ENCODE assay signal across 15 cellular contexts in the genomic region with DNA sequence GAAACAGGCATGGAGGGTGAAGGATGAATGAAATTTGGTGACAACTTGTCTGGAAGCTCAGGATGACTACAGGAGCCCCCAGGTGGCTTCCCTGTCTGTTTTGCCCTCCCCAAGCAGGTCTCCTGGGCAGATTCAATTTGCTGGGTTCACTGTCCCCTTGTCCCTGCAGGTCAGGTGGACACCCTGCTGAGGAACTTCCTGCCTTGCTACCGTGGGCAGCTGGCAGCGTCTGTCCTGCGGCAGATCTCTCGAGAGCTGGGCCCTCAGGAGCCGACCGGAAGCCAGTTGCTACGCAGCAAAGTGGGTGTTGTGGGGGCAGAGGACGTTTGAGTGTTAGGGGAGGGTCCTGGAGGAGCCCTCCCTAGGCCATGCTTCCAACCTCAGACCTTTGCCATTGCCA. TPM values are rescaled to one million over a fixed set of nuclear protein-coding genes. Genes with fewer than 3 reads are reported as not detected.
DNase-seq lines count a peak whose midpoint lies in the region; ATAC-seq, FAIRE-seq and TF ChIP-seq lines count a peak whose summit lies in the region.
"Had no signal": no experiment of that assay in that cellular context is flagged by ENCODE, and none has a peak within 500 bp of the region (broad histone marks: within the 10 kb centered on the region; RNA-seq: fewer than 3 reads in every experiment).

No MANE protein-coding gene starts in this region.

- intact Hi-C loops in HepG2 (cut with micrococcal nuclease; ENCODE audit: unreplicated experiment) (no loop called here), right lobe of liver (cut with DNase I) (no loop called here), sciatic nerve (cut with DNase I) (no loop called here)

- TF ChIP-seq POLR2A in HepG2 (IDR thresholded peaks at IDR 0.05; ENCODE audit: insufficient read depth in 1 of 2, low read depth in 2 of 2, low read length in 2 of 2) = peak in 1 of 2 experiments; percentile 30; a peak in 1 of 4 replicates
- no peak for TF ChIP-seq POLR2A in right lobe of liver (IDR thresholded peaks at IDR 0.05)
- TF ChIP-seq POLR2A in tibial nerve (IDR thresholded peaks at IDR 0.05) = no peak

- no peaks in the 10 kb centered on the region for H3K9me3 Mint-ChIP-seq in central memory CD8-positive, alpha-beta T cell
- H3K9me3 Mint-ChIP-seq: immature natural killer cell had no signal

- peak overlapping the region; percentile 77 for H3K4me2 ChIP-seq in HepG2 (ENCODE audit: low read depth, low read length)

- TF ChIP-seq CTCF in HepG2 (CRISPR knock-in tag; IDR thresholded peaks at IDR 0.05) (no peak), right lobe of liver (IDR thresholded peaks at IDR 0.05) (no peak), tibial nerve (IDR thresholded peaks at IDR 0.05) (no peak)

- H3K4me3 Mint-ChIP-seq in central memory CD8-positive, alpha-beta T cell = no peak overlapping the region
- H3K4me3 Mint-ChIP-seq: activated CD4-positive, alpha-beta memory T cell treated with anti-CD3 and anti-CD28 coated beads for 36 hours; T-helper 2 cell treated with Interferon-gamma antibody and Interleukin-4, amounts not matched to agents 5 μg/mL and 100 μg/mL, for 36 hours had no signal

- H3K9ac ChIP-seq in HepG2 (ENCODE audit: insufficient read depth, low read depth, low read length) = no peak overlapping the region

- TF ChIP-seq RAD21 in HepG2 (CRISPR knock-in tag; IDR thresholded peaks at IDR 0.05) = no peak

- H3K27ac Mint-ChIP-seq in central memory CD8-positive, alpha-beta T cell (ENCODE audit: low read depth) = peak overlapping the region; percentile 57
- H3K27ac Mint-ChIP-seq: activated CD4-positive, alpha-beta memory T cell treated with anti-CD3 and anti-CD28 coated beads for 36 hours; progenitor cell of endocrine pancreas; T-helper 2 cell treated with Interferon-gamma antibody and Interleukin-4, amounts not matched to agents 5 μg/mL and 100 μg/mL, for 36 hours had no signal

- WGBS in HepG2 (ENCODE audit: low lambda C conversion rate) = 3% methylated on average over 5 of the region's 8 CpGs
- 7% methylated on average over 3 of the region's 8 CpGs for WGBS in right lobe of liver (ENCODE audit: insufficient coverage, low coverage, low lambda C conversion rate, missing lambda C conversion rate)
- 12 to 24% methylated on average over 5 to 8 of the region's 8 CpGs for WGBS in tibial nerve, 2 donors

- H3K4me3 ChIP-seq in HepG2 (replicated peaks in 1 of 3; ENCODE audit: insufficient read depth in 1 of 3, low read depth in 2 of 3, low read length in 3 of 3) (peak overlapping the region in 2 of 3 experiments; percentile 10 to 58; a peak in 2 of 6 replicates), right lobe of liver (no peak overlapping the region), tibial nerve (no peak overlapping the region)

- peaks cover 2% of the 10 kb centered on the region for H3K36me3 Mint-ChIP-seq in central memory CD8-positive, alpha-beta T cell (ENCODE audit: insufficient read depth)
- H3K36me3 Mint-ChIP-seq: immature natural killer cell had no signal

- in situ Hi-C loops in HepG2 (cut with HindIII; ENCODE audit: extremely low pct_ligation_motif_present, low pct_unique_long_range_greater_than_20kb) = no loop called here

- H3K9me3 ChIP-seq in HepG2 (ENCODE audit: low read length) (no peaks in the 10 kb centered on the region), right lobe of liver (no peaks in the 10 kb centered on the region), tibial nerve (peaks cover 0 to 10% (median 0%) of the 10 kb centered on the region in 4 donors)

- ATAC-seq in HepG2 = peak; percentile 75
- ATAC-seq in right lobe of liver = no peak
- no peak for ATAC-seq in central memory CD8-positive, alpha-beta T cell (replicated peaks; ENCODE audit: extremely low read depth, poor library complexity, severe bottlenecking)
- no peak for ATAC-seq in sciatic nerve

- H3K36me3 ChIP-seq in HepG2 (replicated peaks in 1 of 2; ENCODE audit: control insufficient read depth in 1 of 2, insufficient read depth in 2 of 2, low read length in 2 of 2) (no peaks in the 10 kb centered on the region), right lobe of liver (no peaks in the 10 kb centered on the region), tibial nerve (no peaks in the 10 kb centered on the region)

- TF ChIP-seq EP300 in HepG2 (IDR thresholded peaks at IDR 0.05; ENCODE audit: low read depth in 2 of 2, low read length in 2 of 2) (no peak), HepG2 (CRISPR knock-in tag; IDR thresholded peaks at IDR 0.05; ENCODE audit: borderline replicate concordance) (no peak), tibial nerve (IDR thresholded peaks at IDR 0.05) (no peak)

- H3K4me1 Mint-ChIP-seq in central memory CD8-positive, alpha-beta T cell = no peaks in the 10 kb centered on the region

- H3K79me2 ChIP-seq in HepG2 (ENCODE audit: insufficient read depth, low read length) = no peaks in the 10 kb centered on the region

- H3K27ac ChIP-seq in HepG2 (ENCODE audit: extremely low read length, insufficient read depth, low read length) (no peak overlapping the region), right lobe of liver (no peak overlapping the region), tibial nerve (no peak overlapping the region)

- no TSS peak for BruUV-seq in HepG2 (replicated peaks; lab: Mats Ljungman, UMichigan)

- no peaks in the 10 kb centered on the region for H3K27me3 Mint-ChIP-seq in central memory CD8-positive, alpha-beta T cell
- H3K27me3 Mint-ChIP-seq: activated CD4-positive, alpha-beta memory T cell treated with anti-CD3 and anti-CD28 coated beads for 36 hours; progenitor cell of endocrine pancreas had no signal

- CTCF ChIA-PET in HepG2 (lab: Yijun Ruan, JAX; ENCODE audit: low intra/inter-chr PET ratio, low total read pairs) = no interaction called here

- FAIRE-seq in HepG2 (lab: Jason Lieb, UNC) = no peak
- FAIRE-seq: G401.6 had no signal

- POLR2A ChIA-PET in HepG2 (lab: Yijun Ruan, JAX) = interaction anchor here (0.7 to 2.4 kb wide), 5 partner anchors 12 to 22 kb away, joined by 3 to 13 read pairs (median 4); a partner anchor contains a TSS

- DNase-seq in HepG2 (ENCODE audit: low spot score) = peak; percentile 39
- DNase-seq in right lobe of liver = no peak
- peak; percentile 57 for DNase-seq in NCI-H345 (lab: John Stamatoyannopoulos, UW)
- no peak for DNase-seq in central memory CD8-positive, alpha-beta T cell (ENCODE audit: low spot score in 2 of 2)
- DNase-seq in putamen (ENCODE audit: low spot score) = no peak
- DNase-seq in sciatic nerve (ENCODE audit: low spot score) = no peak
- DNase-seq in NAMALWA (ENCODE audit: low spot score) = no peak
- DNase-seq in tibial nerve (ENCODE audit: low spot score in 2 of 2) = no peak
- DNase-seq: activated CD4-positive, alpha-beta memory T cell treated with anti-CD3 and anti-CD28 coated beads for 36 hours; activated effector memory CD4-positive, alpha-beta T cell treated with anti-CD3 and anti-CD28 coated beads, Interleukin-2, amount 50 U/mL, for 16 hours; effector CD4-positive, alpha-beta T cell; immature natural killer cell had no signal

- no peaks in the 10 kb centered on the region for H4K20me1 ChIP-seq in HepG2 (ENCODE audit: insufficient read depth, low read length)

- peak overlapping the region; percentile 76 for H2AFZ ChIP-seq in HepG2 (ENCODE audit: low read length)

- peaks cover 0 to 18% of the 10 kb centered on the region in 2 experiments; a peak in 2 of 5 replicates for H3K27me3 ChIP-seq in HepG2 (ENCODE audit: control insufficient read depth in 1 of 2, insufficient read depth in 2 of 2, low read length in 2 of 2)
- H3K27me3 ChIP-seq in right lobe of liver = no peaks in the 10 kb centered on the region
- H3K27me3 ChIP-seq in tibial nerve = peaks cover 0 to 13% of the 10 kb centered on the region in 2 donors

- peaks cover 22% of the 10 kb centered on the region for H3K4me1 ChIP-seq in HepG2 (ENCODE audit: insufficient read depth, low read length)
- H3K4me1 ChIP-seq in right lobe of liver = no peaks in the 10 kb centered on the region
- H3K4me1 ChIP-seq in tibial nerve = no peaks in the 10 kb centered on the region

RNA-seq across cellular contexts. Expression of a gene that starts 19.1 kb away (rescaled TPM):
- total RNA-seq in HepG2 (2016; rRNA removed; fragmentation: Illumina TruSeq; extraction: Trizol) (33.8 and 36.7 TPM in 2 replicates), right lobe of liver (10 to 100 TPM; 31.7 to 60.0 (median 38.8) TPM), sciatic nerve (47.3 TPM), tibial nerve (10 to 100 TPM; 82.2 to 96.7 (median 92.2) TPM)
- total RNA-seq in HepG2 (2016; cell fraction: cytosol; rRNA removed; fragmentation: Illumina TruSeq; extraction: Trizol; ENCODE audit: low read depth) = 28.7 and 30.6 TPM in 2 replicates
- total RNA-seq in HepG2 (2016; cell fraction: insoluble cytoplasmic fraction; rRNA removed; fragmentation: Illumina TruSeq; extraction: Trizol) = 31.6 and 33.6 TPM in 2 replicates
- total RNA-seq in HepG2 (2016; cell fraction: membrane; rRNA removed; fragmentation: Illumina TruSeq; extraction: Trizol) = 36.0 and 41.5 TPM in 2 replicates
- 18.4 and 23.5 TPM in 2 replicates for total RNA-seq in HepG2 (2016; cell fraction: nucleus; rRNA removed; fragmentation: Illumina TruSeq; extraction: Trizol)
- polyA plus RNA-seq in HepG2 (2011; rRNA removed) = 43.8 and 49.1 TPM in 2 replicates
- polyA plus RNA-seq in HepG2 (2011; cell fraction: cytosol; rRNA removed) = 33.3 and 59.8 TPM in 2 replicates
- 74.2 and 74.7 TPM in 2 replicates for polyA plus RNA-seq in HepG2 (2011; cell fraction: nucleus; rRNA removed)
- 26.9 and 37.3 TPM in 2 replicates for polyA plus RNA-seq in HepG2 (2012)
- polyA plus RNA-seq in HepG2 (2016; cell fraction: cytosol; fragmentation: Illumina TruSeq; extraction: Trizol; ENCODE audit: low read depth) = 48.8 and 52.7 TPM in 2 replicates
- polyA plus RNA-seq in HepG2 (2016; cell fraction: insoluble cytoplasmic fraction; fragmentation: Illumina TruSeq; extraction: Trizol; ENCODE audit: low read depth) = 50.4 and 56.4 TPM in 2 replicates
- polyA plus RNA-seq in HepG2 (2016; cell fraction: membrane; fragmentation: Illumina TruSeq; extraction: Trizol; ENCODE audit: low read depth) = 55.3 and 57.7 TPM in 2 replicates
- polyA plus RNA-seq in HepG2 (2016; cell fraction: nucleus; fragmentation: Illumina TruSeq; extraction: Trizol; ENCODE audit: insufficient read depth, low read depth) = 47.8 and 49.3 TPM in 2 replicates
- polyA minus RNA-seq in HepG2 (2011; rRNA and poly(A)+ RNA removed; ENCODE audit: low replicate concordance) = 83.1 and 129 TPM in 2 replicates
- 36.2 and 38.6 TPM in 2 replicates for polyA minus RNA-seq in HepG2 (2011; cell fraction: cytosol; rRNA and poly(A)+ RNA removed)
- 19.7 and 23.1 TPM in 2 replicates for polyA minus RNA-seq in HepG2 (2011; cell fraction: nucleus; rRNA and poly(A)+ RNA removed)

RNA-seq across cellular contexts. Expression of a gene that starts 24.9 kb away (rescaled TPM):
- total RNA-seq in HepG2 (2016; rRNA removed; fragmentation: Illumina TruSeq; extraction: Trizol) = 33.3 and 58.0 TPM in 2 replicates
- total RNA-seq in HepG2 (2016; cell fraction: cytosol; rRNA removed; fragmentation: Illumina TruSeq; extraction: Trizol; ENCODE audit: low read depth) = 9.3 and 10.3 TPM in 2 replicates
- 33.6 and 57.7 TPM in 2 replicates for total RNA-seq in HepG2 (2016; cell fraction: insoluble cytoplasmic fraction; rRNA removed; fragmentation: Illumina TruSeq; extraction: Trizol)
- total RNA-seq in HepG2 (2016; cell fraction: membrane; rRNA removed; fragmentation: Illumina TruSeq; extraction: Trizol) = 32.5 and 35.6 TPM in 2 replicates
- 53.1 and 65.6 TPM in 2 replicates for total RNA-seq in HepG2 (2016; cell fraction: nucleus; rRNA removed; fragmentation: Illumina TruSeq; extraction: Trizol)
- polyA plus RNA-seq in HepG2 (2011; rRNA removed) = 196 and 211 TPM in 2 replicates
- 111 and 141 TPM in 2 replicates for polyA plus RNA-seq in HepG2 (2011; cell fraction: cytosol; rRNA removed)
- polyA plus RNA-seq in HepG2 (2011; cell fraction: nucleus; rRNA removed) = 153 and 157 TPM in 2 replicates
- polyA plus RNA-seq in HepG2 (2012) = 58.7 and 87.4 TPM in 2 replicates
- polyA plus RNA-seq in HepG2 (2016; cell fraction: cytosol; fragmentation: Illumina TruSeq; extraction: Trizol; ENCODE audit: low read depth) = 9.2 and 9.8 TPM in 2 replicates
- 35.7 and 38.2 TPM in 2 replicates for polyA plus RNA-seq in HepG2 (2016; cell fraction: insoluble cytoplasmic fraction; fragmentation: Illumina TruSeq; extraction: Trizol; ENCODE audit: low read depth)
- 23.4 and 28.7 TPM in 2 replicates for polyA plus RNA-seq in HepG2 (2016; cell fraction: membrane; fragmentation: Illumina TruSeq; extraction: Trizol; ENCODE audit: low read depth)
- polyA plus RNA-seq in HepG2 (2016; cell fraction: nucleus; fragmentation: Illumina TruSeq; extraction: Trizol; ENCODE audit: insufficient read depth, low read depth) = 111 TPM in 2 replicates
- polyA minus RNA-seq in HepG2 (2011; rRNA and poly(A)+ RNA removed; ENCODE audit: low replicate concordance) = 360 and 644 TPM in 2 replicates
- polyA minus RNA-seq in HepG2 (2011; cell fraction: cytosol; rRNA and poly(A)+ RNA removed) = 74.1 and 77.3 TPM in 2 replicates
- 32.0 and 33.2 TPM in 2 replicates for polyA minus RNA-seq in HepG2 (2011; cell fraction: nucleus; rRNA and poly(A)+ RNA removed)
- 10 to 100 TPM; 23.2 to 36.8 (median 31.1) TPM for total RNA-seq in right lobe of liver
- 84.0 TPM for total RNA-seq in sciatic nerve
- 100 to 1,000 TPM in 1 of 4 donors, 10 to 100 TPM in 3; 74.5 to 141 (median 88.2) TPM for total RNA-seq in tibial nerve

Comparison
In these comparisons a context has a peak if more than half of its experiments do, and no peak if none do; other contexts are left out.
1. DNase-seq: peak in HepG2 (single experiment) and NCI-H345 (single experiment); none in right lobe of liver (0 of 3), central memory CD8-positive, alpha-beta T cell (0 of 2), putamen (single experiment), sciatic nerve (single experiment), NAMALWA (single experiment) and tibial nerve (0 of 2).
2. H3K4me3 ChIP-seq: peak in HepG2 (2 of 3); none in right lobe of liver (0 of 3) and tibial nerve (0 of 4).